8 cellular contexts compared by ENCODE assay signal in the genomic region with DNA sequence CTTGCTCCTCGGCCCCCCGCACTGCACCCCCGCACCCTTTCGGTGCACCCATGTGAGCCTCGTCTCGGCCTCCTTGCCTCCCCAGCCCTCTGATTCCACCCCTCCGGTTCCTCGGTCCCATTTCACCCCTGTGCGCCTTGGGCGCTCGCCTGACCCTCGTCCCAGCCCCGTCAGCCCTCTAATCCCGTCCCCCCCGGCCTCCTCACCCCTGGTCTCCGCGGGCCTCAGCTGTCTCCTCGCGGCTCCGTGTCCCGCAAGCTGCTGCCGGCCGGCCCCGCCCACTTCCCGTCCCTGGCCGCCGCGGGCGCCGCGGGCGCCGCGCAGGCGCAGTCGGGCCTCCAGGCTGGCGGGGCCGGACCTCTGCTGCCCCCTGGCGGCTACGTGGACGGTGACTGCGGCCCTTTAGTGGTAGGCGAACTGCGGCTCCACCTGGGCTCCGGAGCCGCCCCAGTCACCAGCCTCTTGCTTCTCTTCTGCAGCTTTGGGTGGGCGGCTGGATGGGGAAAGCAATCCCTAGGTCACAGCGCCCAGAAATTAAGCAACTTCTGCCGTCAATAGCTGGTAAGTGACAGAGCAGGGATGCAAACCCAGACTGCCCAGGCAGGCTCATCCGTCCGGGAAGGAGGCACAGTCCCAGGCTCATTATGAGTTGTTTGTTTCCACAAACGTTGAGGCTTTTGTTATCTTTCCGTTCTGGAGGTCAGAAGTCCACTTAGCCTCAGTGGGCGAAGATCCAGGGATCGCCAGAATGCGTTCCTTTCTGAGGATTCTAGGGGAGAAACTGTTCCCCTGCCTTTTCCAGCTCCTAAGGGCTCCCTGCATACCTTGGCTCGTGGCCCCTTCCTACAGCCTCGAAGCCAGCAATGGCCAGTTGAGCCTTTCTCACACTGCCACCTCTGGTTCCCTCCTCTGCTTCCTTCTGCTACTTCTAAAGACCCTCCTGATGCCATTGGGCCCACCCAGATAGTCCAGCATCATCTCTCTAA. TPM values are rescaled to one million over a fixed set of nuclear protein-coding genes. Genes with fewer than 3 reads are reported as not detected.
A peak's percentile ranks its signal among the peaks of the same experiment; 100 is the strongest.
DNase-seq lines count a peak whose midpoint lies in the region; ATAC-seq and TF ChIP-seq lines count a peak whose summit lies in the region.

Gene PPM1F, minus strand, starts transcription at position 263 of the 986 bp plus-strand sequence. CDS start 6,800 bp downstream, outside the sequence.

- peak; percentile 64 to 99 (median 88) for TF ChIP-seq CTCF in dorsolateral prefrontal cortex (IDR thresholded peaks at IDR 0.05 in 54 of 56, conservative IDR thresholded peaks at IDR 0.05 in 2 of 56; ENCODE audit: low read depth in 1 of 56, partially characterized antibody in 56 of 56)
- TF ChIP-seq CTCF in lower leg skin (IDR thresholded peaks at IDR 0.05) = no peak

- H3K9me3 Mint-ChIP-seq in activated CD4-positive, alpha-beta memory T cell treated with anti-CD3 and anti-CD28 coated beads for 36 hours = no peaks in the 10 kb centered on the region

- intact Hi-C loops in activated CD4-positive, alpha-beta memory T cell treated with anti-CD3 and anti-CD28 coated beads for 36 hours (cut with micrococcal nuclease) = loop anchor here (2.0 to 5.0 kb wide), 3 partner anchors 14 to 240 kb away; partner anchors contain the start of gene MAPK1
- intact Hi-C loops in dorsolateral prefrontal cortex (cut with DNase I) = loop anchor here (2.0 to 5.0 kb wide), 4 partner anchors 14 to 240 kb away; partner anchors contain the start of genes MAPK1 (in 1 of the 2) and YPEL1 (in 1 of the 2)
- intact Hi-C loops in lower leg skin (cut with DNase I; ENCODE audit: low total_unique reads) = loop anchor here (5.0 kb wide), 1 partner anchor 241 kb away; no protein-coding TSS in a partner anchor

- H3K27me3 Mint-ChIP-seq in activated CD4-positive, alpha-beta memory T cell treated with anti-CD3 and anti-CD28 coated beads for 36 hours = no peaks in the 10 kb centered on the region

- H3K4me1 Mint-ChIP-seq in activated CD4-positive, alpha-beta memory T cell treated with anti-CD3 and anti-CD28 coated beads for 36 hours (ENCODE audit: low read depth) = peaks cover 10% of the 10 kb centered on the region

- POLR2A ChIA-PET in activated CD4-positive, alpha-beta memory T cell treated with anti-CD3 and anti-CD28 coated beads for 36 hours (lab: Charles Lee) = interaction anchor here (0.6 to 1.0 kb wide), 2 partner anchors 14 to 245 kb away, joined by 3 read pairs; no protein-coding TSS in a partner anchor

- no peaks in the 10 kb centered on the region for H3K27me3 ChIP-seq in dorsolateral prefrontal cortex

- H3K4me3 ChIP-seq in dorsolateral prefrontal cortex (peak within 1 kb of the TSS; percentile 44 to 80 (median 68)), lower leg skin (ENCODE audit: low read depth, poor library complexity, severe bottlenecking) (peak within 1 kb of the TSS; percentile 67)

- no peak within 1 kb of the TSS for H3K27ac Mint-ChIP-seq in activated CD4-positive, alpha-beta memory T cell treated with anti-CD3 and anti-CD28 coated beads for 36 hours

- CTCF ChIA-PET in activated CD4-positive, alpha-beta memory T cell treated with anti-CD3 and anti-CD28 coated beads for 36 hours (lab: Charles Lee) = interaction anchor here (0.6 to 6.7 kb wide), 37 partner anchors 8 to 312 kb away, joined by 3 to 140 read pairs (median 4); partner anchors contain the start of genes TOP3B and YPEL1

- no peak for TF ChIP-seq POLR2A in lower leg skin (IDR thresholded peaks at IDR 0.05)

- peak; percentile 37 to 79 for DNase-seq in NCI-H524 (lab: John Stamatoyannopoulos, UW)
- no peak for DNase-seq in NCI-H524 treated with DMSO at 0.1 percent for 48 hours (lab: John Stamatoyannopoulos, UW)
- peak; percentile 26 for DNase-seq in NCI-H748 treated with DMSO at 0.1 percent for 48 hours (lab: John Stamatoyannopoulos, UW)
- peak; percentile 93 for DNase-seq in activated CD4-positive, alpha-beta memory T cell treated with anti-CD3 and anti-CD28 coated beads for 36 hours
- DNase-seq in dorsolateral prefrontal cortex = peak; percentile 64 to 91 (median 78)
- peak; percentile 80 to 97 for DNase-seq in lower leg skin (ENCODE audit: low spot score in 2 of 2)
- DNase-seq in stimulated activated CD4-positive, alpha-beta T cell treated with anti-CD3 and anti-CD28 coated beads, Interleukin-4, amount 100 ng/mL, for 24 hours = peak; percentile 90

- peaks cover 2% of the 10 kb centered on the region for H3K36me3 Mint-ChIP-seq in activated CD4-positive, alpha-beta memory T cell treated with anti-CD3 and anti-CD28 coated beads for 36 hours

- WGBS in lower leg skin, 2 donors = 11 to 12% methylated on average over 44 to 48 of the region's 58 CpGs

- peak within 1 kb of the TSS in 25 of 59 donors; percentile 14 to 88 (median 46) for H3K27ac ChIP-seq in dorsolateral prefrontal cortex

- H3K4me3 Mint-ChIP-seq in activated CD4-positive, alpha-beta memory T cell treated with anti-CD3 and anti-CD28 coated beads for 36 hours = peak within 1 kb of the TSS; percentile 83

- peak; percentile 69 for ATAC-seq in HG03135 (IDR thresholded peaks at IDR 0.05; ENCODE audit: unreplicated experiment)

RNA-seq across cellular contexts. Expression of gene PPM1F, which starts in this region (rescaled TPM):
- 10 to 100 TPM; 21.7 to 21.9 TPM for total RNA-seq in activated CD4-positive, alpha-beta memory T cell treated with anti-CD3 and anti-CD28 coated beads for 36 hours
- total RNA-seq in dorsolateral prefrontal cortex = 10 to 100 TPM; 22.1 to 52.4 (median 37.5) TPM
- 10 to 100 TPM; 18.3 to 29.5 (median 25.8) TPM for total RNA-seq in lower leg skin

Comparison
In these comparisons a context has a peak if more than half of its experiments do, and no peak if none do; other contexts are left out.
1. CTCF ChIP-seq: peak in dorsolateral prefrontal cortex (56 of 56); none in lower leg skin (0 of 3).